ENCODE assay signal across 12 cellular contexts in the genomic region with DNA sequence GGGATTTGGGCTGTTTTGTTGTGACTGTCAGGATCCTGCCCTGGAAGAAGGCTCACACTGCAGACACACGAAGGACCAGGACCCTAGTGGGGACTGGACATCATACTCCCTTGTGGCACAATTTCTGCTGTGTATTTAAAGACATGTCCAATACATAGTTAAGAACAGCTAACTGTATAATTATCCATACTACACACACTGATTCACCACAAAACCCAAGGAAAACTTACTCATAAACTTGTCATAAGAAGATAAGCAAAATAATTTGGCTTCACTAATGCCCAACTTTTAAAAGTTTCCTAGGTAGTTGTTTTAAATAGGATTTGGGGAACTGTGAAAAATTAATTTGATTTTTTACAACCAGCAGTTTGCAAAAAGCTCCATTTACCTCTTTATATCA. TPM values are rescaled to one million over a fixed set of nuclear protein-coding genes. Genes with fewer than 3 reads are reported as not detected.
A peak's percentile ranks its signal among the peaks of the same experiment; 100 is the strongest.
DNase-seq lines count a peak whose midpoint lies in the region; ATAC-seq and TF ChIP-seq lines count a peak whose summit lies in the region.
"Had no signal": no experiment of that assay in that cellular context is flagged by ENCODE, and none has a peak within 500 bp of the region (broad histone marks: within the 10 kb centered on the region; RNA-seq: fewer than 3 reads in every experiment).

No MANE protein-coding gene starts in this region.

- H3K36me3 ChIP-seq in mammary epithelial cell (ENCODE audit: insufficient read depth, low read length) (peaks cover 3% of the 10 kb centered on the region), lower lobe of right lung (no peaks in the 10 kb centered on the region), thyroid gland (no peaks in the 10 kb centered on the region)
- H3K36me3 ChIP-seq: colonic mucosa had no signal

- DNase-seq in HT1080 (ENCODE audit: low read depth) (peak; percentile 28), mammary epithelial cell (peak; percentile 29), lower lobe of right lung (no peak), thyroid gland (no peak), foreskin melanocyte (no peak)
- DNase-seq in NK-92 treated with Interleukin-12 subunit alpha and Interleukin-12 subunit beta, amount 100 ng/mL, for 24 hours (lab: John Stamatoyannopoulos, UW), result no peak
- DNase-seq: colonic mucosa, NCI-H1436 treated with DMSO at 0.1 percent for 48 hours, NCI-H524 treated with DMSO at 0.1 percent for 48 hours had no signal

- in situ Hi-C loops in mammary epithelial cell (cut with MboI; ENCODE audit: low sequenced_read_pairs in 2 of 2), result no loop called here

- H4K20me1 ChIP-seq in mammary epithelial cell (ENCODE audit: insufficient read depth, low read length), result no peaks in the 10 kb centered on the region

- H3K27me3 ChIP-seq in mammary epithelial cell (ENCODE audit: insufficient read depth, low read length) (no peaks in the 10 kb centered on the region), lower lobe of right lung (ENCODE audit: low read depth) (no peaks in the 10 kb centered on the region), thyroid gland (no peaks in the 10 kb centered on the region)
- H3K27me3 ChIP-seq: colonic mucosa had no signal

- no peak for TF ChIP-seq CTCF in mammary epithelial cell (conservative IDR thresholded peaks at IDR 0.05 in 1 of 2, IDR thresholded peaks at IDR 0.05 in 1 of 2; ENCODE audit: extremely low read depth in 1 of 2, insufficient read depth in 1 of 2, low read depth in 1 of 2, low read length in 2 of 2)
- no peak for TF ChIP-seq CTCF in lower lobe of right lung (IDR thresholded peaks at IDR 0.05)
- TF ChIP-seq CTCF in thyroid gland (IDR thresholded peaks at IDR 0.05), result no peak

- TF ChIP-seq POLR2A in thyroid gland (IDR thresholded peaks at IDR 0.05), result no peak

- peaks cover 29% of the 10 kb centered on the region for H3K4me1 ChIP-seq in mammary epithelial cell (ENCODE audit: insufficient read depth, low read length)
- peaks cover 85% of the 10 kb centered on the region for H3K4me1 ChIP-seq in lower lobe of right lung
- peaks cover 73 to 82% of the 10 kb centered on the region in 2 donors for H3K4me1 ChIP-seq in thyroid gland
- H3K4me1 ChIP-seq: colonic mucosa had no signal

- H3K4me3 ChIP-seq in mammary epithelial cell (replicated peaks in 1 of 3; ENCODE audit: insufficient read depth in 1 of 3, low read depth in 2 of 3, low read length in 3 of 3) (no peak overlapping the region), lower lobe of right lung (no peak overlapping the region), thyroid gland (replicated peaks in 1 of 3) (no peak overlapping the region)
- H3K4me3 ChIP-seq: colonic mucosa had no signal

- no TSS peak for BruUV-seq in mammary epithelial cell (replicated peaks; lab: Mats Ljungman, UMichigan)

- dilution Hi-C loops in mammary epithelial cell (cut with HindIII; ENCODE audit: low sequenced_read_pairs), result no loop called here

- H2AFZ ChIP-seq in mammary epithelial cell (ENCODE audit: low read depth, low read length), result no peak overlapping the region

- no peaks in the 10 kb centered on the region for H3K9me3 ChIP-seq in mammary epithelial cell (replicated peaks; ENCODE audit: insufficient read depth, low read length)
- no peaks in the 10 kb centered on the region for H3K9me3 ChIP-seq in lower lobe of right lung
- no peaks in the 10 kb centered on the region for H3K9me3 ChIP-seq in thyroid gland
- H3K9me3 ChIP-seq: colonic mucosa had no signal

- no peak overlapping the region for H3K27ac ChIP-seq in mammary epithelial cell (ENCODE audit: insufficient read depth, low read depth, low read length)
- H3K27ac ChIP-seq in lower lobe of right lung, result peak overlapping the region; percentile 1
- peak overlapping the region; percentile 89 to 93 (median 90) for H3K27ac ChIP-seq in thyroid gland
- H3K27ac ChIP-seq: colonic mucosa had no signal

- WGBS in mammary epithelial cell (ENCODE audit: low coverage, missing lambda C conversion rate), result 92% methylated on average over 1 of the region's 1 CpG
- WGBS in thyroid gland, 2 donors, result 77 to 78% methylated on average over 1 of the region's 1 CpG

- no peak overlapping the region for H3K9ac ChIP-seq in mammary epithelial cell (ENCODE audit: insufficient read depth, low read length)

- ATAC-seq in lower lobe of right lung (no peak), HG03571 (IDR thresholded peaks at IDR 0.05; ENCODE audit: unreplicated experiment) (no peak)
- ATAC-seq: activated naive CD4-positive, alpha-beta T cell treated with anti-CD3 and anti-CD28 coated beads, Interleukin-2, amount 50 U/mL, for 72 hours; HCT116 had no signal

- H3K4me2 ChIP-seq in mammary epithelial cell (ENCODE audit: insufficient read depth, low read depth, low read length), result no peak overlapping the region

- CTCF ChIA-PET in mammary epithelial cell (lab: Charles Lee; ENCODE audit: low non-redundant PET), result no interaction called here

- intact Hi-C loops in mammary epithelial cell (cut with micrococcal nuclease) (no loop called here), lower lobe of right lung (cut with DNase I) (no loop called here), thyroid gland (cut with DNase I) (no loop called here)

- H3K79me2 ChIP-seq in mammary epithelial cell (ENCODE audit: insufficient read depth, low read length), result peaks cover 85% of the 10 kb centered on the region

RNA-seq across cellular contexts. Expression of gene LATS2, which starts 46.1 kb away (rescaled TPM):
- 11.7 and 11.8 TPM in 2 replicates for total RNA-seq in HT1080 (2014; rRNA removed; shearing (Covaris generic))
- 14.1 and 17.7 TPM in 2 replicates for polyA plus RNA-seq in HT1080 (2015; cell fraction: cytosol; rRNA removed)
- 12.8 and 17.2 TPM in 2 replicates for polyA plus RNA-seq in HT1080 (2015; cell fraction: nucleus; rRNA removed)
- 10 to 100 TPM; 18.0 to 19.8 TPM for total RNA-seq in mammary epithelial cell
- polyA plus RNA-seq in mammary epithelial cell, result 8.8 TPM
- polyA minus RNA-seq in mammary epithelial cell, result 10.9 TPM
- total RNA-seq in lower lobe of right lung, result 26.1 TPM
- 10 to 100 TPM; 33.0 to 69.6 (median 37.5) TPM for total RNA-seq in thyroid gland

Comparison
In these comparisons a context has a peak if more than half of its experiments do, and no peak if none do; other contexts are left out.
1. DNase-seq: peak in HT1080 (single experiment) and mammary epithelial cell (single experiment); none in lower lobe of right lung (single experiment), thyroid gland (0 of 2), NK-92 treated with Interleukin-12 subunit alpha and Interleukin-12 subunit beta, amount 100 ng/mL, for 24 hours (single experiment) and foreskin melanocyte (single experiment).